18 cellular contexts compared by ENCODE assay signal in the genomic region with DNA sequence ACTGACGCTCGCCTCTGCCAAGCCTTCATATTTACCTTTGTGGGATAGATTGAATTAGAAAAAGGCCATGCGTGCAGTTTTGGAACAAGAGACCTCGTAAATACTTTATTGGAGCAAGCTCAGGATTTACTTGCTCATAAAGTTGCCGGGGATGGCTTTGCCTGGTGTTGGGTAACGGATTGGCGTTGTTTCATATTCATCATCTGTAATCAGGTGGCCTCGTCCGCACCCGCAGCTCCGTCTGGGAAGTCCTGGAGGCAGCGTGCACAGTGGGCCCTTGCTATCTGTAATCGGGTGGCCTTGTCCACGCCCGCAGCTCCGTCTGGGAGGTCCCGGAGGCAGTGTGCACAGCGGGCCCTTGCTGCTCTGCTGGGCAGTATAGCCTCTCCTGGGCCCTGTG.
"Had no signal": no experiment of that assay in that cellular context is flagged by ENCODE, and none has a peak within 500 bp of the region (broad histone marks: within the 10 kb centered on the region; RNA-seq: fewer than 3 reads in every experiment).

No MANE protein-coding gene starts in this region.

- H3K36me3 ChIP-seq: colonic mucosa, lower lobe of right lung, neutrophil, pancreas, right lobe of liver, suprapubic skin had no signal

- H3K27me3 ChIP-seq: colonic mucosa, neutrophil, pancreas, right lobe of liver, suprapubic skin had no signal

- DNase-seq: colonic mucosa; dermis blood vessel endothelial cell; effector memory CD8-positive, alpha-beta T cell; left ventricle myocardium superior; lower lobe of right lung; natural killer cell; pancreas; right lobe of liver; stimulated activated CD4-positive, alpha-beta T cell treated with anti-CD3 and anti-CD28 coated beads, Interleukin-12 subunit alpha, Interleukin-12 subunit beta, amount 100 ng/mL, for 4 hours; stimulated activated CD4-positive, alpha-beta T cell treated with anti-CD3 and anti-CD28 coated beads, Interleukin-1b, Interleukin-23, amount 100 ng/mL, for 48 hours; stimulated activated CD4-positive, alpha-beta T cell treated with anti-CD3 and anti-CD28 coated beads, Interleukin-4, amount 100 ng/mL, for 1 hour; stimulated activated CD8-positive, alpha-beta memory T cell treated with anti-CD3 and anti-CD28 coated beads, Interleukin-4, amount 100 ng/mL, for 48 hours; stimulated activated naive CD4-positive, alpha-beta T cell; stimulated activated naive CD8-positive, alpha-beta T cell treated with anti-CD3 and anti-CD28 coated beads, Interleukin-15, amount 100 ng/mL, for 72 hours; trophoblast cell had no signal

- H3K27ac ChIP-seq: colonic mucosa, lower lobe of right lung, neutrophil, pancreas, right lobe of liver, suprapubic skin had no signal

- H3K9me3 ChIP-seq: colonic mucosa, lower lobe of right lung, neutrophil, pancreas, right lobe of liver, suprapubic skin had no signal

- H3K4me3 ChIP-seq: colonic mucosa, lower lobe of right lung, pancreas, right lobe of liver, smooth muscle cell, suprapubic skin had no signal

- H3K4me1 ChIP-seq: colonic mucosa, lower lobe of right lung, pancreas, right lobe of liver, suprapubic skin had no signal
